In genomic region chr7:148941598-148942280, GRCh38 we compare ENCODE assay signal across 8 cellular contexts. TPM values are rescaled to one million over a fixed set of nuclear protein-coding genes. Genes with fewer than 3 reads are reported as not detected.
A peak's percentile ranks its signal among the peaks of the same experiment; 100 is the strongest.
DNase-seq lines count a peak whose midpoint lies in the region; ATAC-seq, FAIRE-seq and TF ChIP-seq lines count a peak whose summit lies in the region.

No MANE protein-coding gene starts in this region.

- peak; percentile 97 for DNase-seq in NCI-H82 (lab: John Stamatoyannopoulos, UW)
- peak; percentile 89 for DNase-seq in activated CD8-positive, alpha-beta T cell treated with anti-CD3 and anti-CD28 coated beads for 36 hours
- peak; percentile 72 for DNase-seq in endothelial cell of umbilical vein (ENCODE audit: low read depth, low spot score)
- peak; percentile 30 for DNase-seq in stimulated activated CD8-positive, alpha-beta memory T cell treated with anti-CD3 and anti-CD28 coated beads, Interleukin-7, amount 100 ng/mL, for 24 hours (ENCODE audit: low read depth)

- H3K9ac ChIP-seq in endothelial cell of umbilical vein (replicated peaks; ENCODE audit: extremely low read depth, insufficient read depth, low read length) (peak overlapping the region; percentile 87), mucosa of rectum (ENCODE audit: low read depth in 1 of 2, low read length in 2 of 2) (peak overlapping the region; percentile 77 to 89)

- H3K27ac ChIP-seq in endothelial cell of umbilical vein (ENCODE audit: insufficient read depth, low read depth, low read length) (peak overlapping the region; percentile 91), mucosa of rectum (ENCODE audit: low read depth in 2 of 2, low read length in 2 of 2) (peak overlapping the region; percentile 82 to 84)

- peak; percentile 72 for TF ChIP-seq CTCF in activated CD8-positive, alpha-beta T cell treated with anti-CD3 and anti-CD28 coated beads for 36 hours (IDR thresholded peaks at IDR 0.05)
- peak; percentile 27 to 55 for TF ChIP-seq CTCF in endothelial cell of umbilical vein (IDR thresholded peaks at IDR 0.05; ENCODE audit: extremely low read depth in 1 of 2, insufficient read depth in 1 of 2, low read depth in 1 of 2, low read length in 2 of 2)

- ATAC-seq in GM18909 (IDR thresholded peaks at IDR 0.05; ENCODE audit: poor library complexity, unreplicated experiment) (peak; percentile 68), HG03571 (IDR thresholded peaks at IDR 0.05; ENCODE audit: unreplicated experiment) (peak; percentile 37)
- ATAC-seq in activated CD8-positive, alpha-beta T cell treated with anti-CD3 and anti-CD28 coated beads for 36 hours, result peak; percentile 67

- H3K9me3 ChIP-seq in endothelial cell of umbilical vein (replicated peaks; ENCODE audit: control insufficient read depth, insufficient read depth, low read length) (no peaks in the 10 kb centered on the region), mucosa of rectum (ENCODE audit: control insufficient read depth in 2 of 2, low read length in 2 of 2) (no peaks in the 10 kb centered on the region)

- TF ChIP-seq POLR2A in endothelial cell of umbilical vein (IDR thresholded peaks at IDR 0.05; ENCODE audit: low read depth, low read length), result no peak

- peak overlapping the region; percentile 100 for H3K27ac Mint-ChIP-seq in activated CD8-positive, alpha-beta T cell treated with anti-CD3 and anti-CD28 coated beads for 36 hours

- intact Hi-C loops in activated CD8-positive, alpha-beta T cell treated with anti-CD3 and anti-CD28 coated beads for 36 hours (cut with micrococcal nuclease), result loop anchor here (1.0 kb wide), 2 partner anchors 28 to 57 kb away; partner anchors contain the start of gene EZH2
- intact Hi-C loops in endothelial cell of umbilical vein (cut with micrococcal nuclease), result loop anchor here (1.0 to 5.0 kb wide), 7 partner anchors 22 to 364 kb away; partner anchors contain the start of genes CUL1, EZH2 and ZNF786

- H3K36me3 ChIP-seq in endothelial cell of umbilical vein (ENCODE audit: control insufficient read depth in 2 of 2, extremely low read depth in 1 of 2, insufficient read depth in 2 of 2, low read length in 2 of 2) (no peaks in the 10 kb centered on the region), mucosa of rectum (ENCODE audit: control insufficient read depth in 2 of 2, insufficient read depth in 2 of 2, low read length in 2 of 2) (no peaks in the 10 kb centered on the region)

- H3K4me1 ChIP-seq in endothelial cell of umbilical vein (ENCODE audit: control insufficient read depth, extremely low read depth, insufficient read depth, low read length) (peaks cover 13% of the 10 kb centered on the region), mucosa of rectum (ENCODE audit: control insufficient read depth in 2 of 2, insufficient read depth in 2 of 2, low read length in 2 of 2) (no peaks in the 10 kb centered on the region)

- peak overlapping the region; percentile 98 for H3K4me3 Mint-ChIP-seq in activated CD8-positive, alpha-beta T cell treated with anti-CD3 and anti-CD28 coated beads for 36 hours

- POLR2A ChIA-PET in activated CD8-positive, alpha-beta T cell treated with anti-CD3 and anti-CD28 coated beads for 36 hours (lab: Charles Lee), result interaction anchor here (0.7 to 6.5 kb wide), 30 partner anchors 10 to 368 kb away, joined by 3 to 107 read pairs (median 5); partner anchors contain the start of genes CUL1, EZH2 and ZNF398
- POLR2A ChIA-PET in endothelial cell of umbilical vein (lab: Charles Lee), result interaction anchor here (1.1 kb wide), 1 partner anchor 243 kb away, joined by 3 read pairs; the partner anchor contains the start of gene CUL1

- peak; percentile 96 for FAIRE-seq in A204.1 (lab: Jason Lieb, UNC)
- FAIRE-seq in endothelial cell of umbilical vein (lab: Jason Lieb, UNC), result no peak

- dilution Hi-C loops in endothelial cell of umbilical vein (cut with MboI; ENCODE audit: extremely low pct_ligation_motif_present, low sequenced_read_pairs), result no loop called here

- H3K4me2 ChIP-seq in endothelial cell of umbilical vein (ENCODE audit: insufficient read depth, low read length), result peak overlapping the region; percentile 100

- H3K4me3 ChIP-seq in endothelial cell of umbilical vein (replicated peaks in 1 of 3; ENCODE audit: insufficient read depth in 1 of 3, low read depth in 1 of 3, low read length in 3 of 3) (peak overlapping the region; percentile 85 to 98 (median 88)), mucosa of rectum (ENCODE audit: low read length in 2 of 2) (peak overlapping the region; percentile 88 to 92)

- no peaks in the 10 kb centered on the region for H4K20me1 ChIP-seq in endothelial cell of umbilical vein (replicated peaks; ENCODE audit: control insufficient read depth, extremely low read depth, insufficient read depth, low read length)

- H3K9me1 ChIP-seq in endothelial cell of umbilical vein (replicated peaks; ENCODE audit: control insufficient read depth, extremely low read depth, insufficient read depth, low read length), result no peaks in the 10 kb centered on the region

- no peaks in the 10 kb centered on the region for H3K9me3 Mint-ChIP-seq in activated CD8-positive, alpha-beta T cell treated with anti-CD3 and anti-CD28 coated beads for 36 hours

- H2AFZ ChIP-seq in endothelial cell of umbilical vein (ENCODE audit: low read depth, low read length), result peak overlapping the region; percentile 94

- CTCF ChIA-PET in activated CD8-positive, alpha-beta T cell treated with anti-CD3 and anti-CD28 coated beads for 36 hours (lab: Charles Lee), result interaction anchor here (0.7 to 3.4 kb wide), 29 partner anchors 9 to 367 kb away, joined by 3 to 43 read pairs (median 5); no protein-coding TSS in a partner anchor
- CTCF ChIA-PET in endothelial cell of umbilical vein (lab: Charles Lee), result interaction anchor here (0.8 to 2.1 kb wide), 18 partner anchors 9 to 367 kb away, joined by 3 to 18 read pairs (median 4); partner anchors contain the start of gene CUL1

- no TSS peak for BruUV-seq in endothelial cell of umbilical vein (replicated peaks; lab: Mats Ljungman, UMichigan)

- H3K36me3 Mint-ChIP-seq in activated CD8-positive, alpha-beta T cell treated with anti-CD3 and anti-CD28 coated beads for 36 hours (ENCODE audit: low read depth), result peaks cover 8% of the 10 kb centered on the region

- H3K27me3 Mint-ChIP-seq in activated CD8-positive, alpha-beta T cell treated with anti-CD3 and anti-CD28 coated beads for 36 hours, result no peaks in the 10 kb centered on the region

- H3K27me3 ChIP-seq in endothelial cell of umbilical vein (ENCODE audit: control insufficient read depth in 2 of 2, insufficient read depth in 2 of 2, low read length in 2 of 2) (no peaks in the 10 kb centered on the region), mucosa of rectum (ENCODE audit: control insufficient read depth in 2 of 2, insufficient read depth in 2 of 2, low read length in 2 of 2) (no peaks in the 10 kb centered on the region)

- peaks cover 17% of the 10 kb centered on the region for H3K4me1 Mint-ChIP-seq in activated CD8-positive, alpha-beta T cell treated with anti-CD3 and anti-CD28 coated beads for 36 hours (ENCODE audit: low read depth)

- no peaks in the 10 kb centered on the region for H3K79me2 ChIP-seq in endothelial cell of umbilical vein (ENCODE audit: control insufficient read depth, insufficient read depth, low read length)

TF ChIP-seq in endothelial cell of umbilical vein, 7 proteins besides CTCF, POLR2A, EP300 and RAD21:
- TF ChIP-seq MAX (IDR thresholded peaks at IDR 0.05; ENCODE audit: insufficient read depth, insufficient read length) (no peak), GATA2 (IDR thresholded peaks at IDR 0.05; ENCODE audit: insufficient read depth, insufficient read length, low read depth, low read length) (no peak), MYC (IDR thresholded peaks at IDR 0.05; ENCODE audit: low read depth, low read length) (no peak), FOS (IDR thresholded peaks at IDR 0.05; ENCODE audit: borderline replicate concordance, insufficient read depth, low read length) (no peak), POLR2AphosphoS5 (IDR thresholded peaks at IDR 0.05; ENCODE audit: insufficient read depth, low read depth, low read length) (no peak)

RNA-seq across cellular contexts. Expression of gene EZH2, which starts 57.6 kb away (rescaled TPM):
- total RNA-seq in activated CD8-positive, alpha-beta T cell treated with anti-CD3 and anti-CD28 coated beads for 36 hours, result 100 to 1,000 TPM; 112 to 114 TPM
- total RNA-seq in endothelial cell of umbilical vein, result 29.5 and 33.4 TPM in 2 replicates
- 15.2 and 16.9 TPM in 2 replicates for polyA plus RNA-seq in endothelial cell of umbilical vein
- 23.1 and 23.9 TPM in 2 replicates for polyA plus RNA-seq in endothelial cell of umbilical vein (2011; cell fraction: cytosol; rRNA removed)
- 105 and 150 TPM in 2 replicates for polyA plus RNA-seq in endothelial cell of umbilical vein (2011; cell fraction: nucleus; rRNA removed)
- polyA plus RNA-seq in endothelial cell of umbilical vein (2012), result 12.6 and 23.5 TPM in 2 replicates
- 21.5 and 22.3 TPM in 2 replicates for polyA minus RNA-seq in endothelial cell of umbilical vein
- 26.5 TPM for polyA minus RNA-seq in endothelial cell of umbilical vein (2011; cell fraction: cytosol; rRNA and poly(A)+ RNA removed)
- 27.1 and 39.0 TPM in 2 replicates for polyA minus RNA-seq in endothelial cell of umbilical vein (2011; cell fraction: nucleus; rRNA and poly(A)+ RNA removed)

Comparison
In these comparisons a context has a peak if more than half of its experiments do, and no peak if none do; other contexts are left out.
1. Peak in every context shown above with its lines: DNase-seq, ATAC-seq, H3K4me3 ChIP-seq and H3K27ac ChIP-seq.
2. DNase-seq: peak in every context shown above with its lines; median percentile 97 in NCI-H82; 89 in activated CD8-positive, alpha-beta T cell treated with anti-CD3 and anti-CD28 coated beads for 36 hours; 72 in endothelial cell of umbilical vein; 30 in stimulated activated CD8-positive, alpha-beta memory T cell treated with anti-CD3 and anti-CD28 coated beads, Interleukin-7, amount 100 ng/mL, for 24 hours.